Comparison of ENCODE assay signal across 1 cellular context in the genomic region with DNA sequence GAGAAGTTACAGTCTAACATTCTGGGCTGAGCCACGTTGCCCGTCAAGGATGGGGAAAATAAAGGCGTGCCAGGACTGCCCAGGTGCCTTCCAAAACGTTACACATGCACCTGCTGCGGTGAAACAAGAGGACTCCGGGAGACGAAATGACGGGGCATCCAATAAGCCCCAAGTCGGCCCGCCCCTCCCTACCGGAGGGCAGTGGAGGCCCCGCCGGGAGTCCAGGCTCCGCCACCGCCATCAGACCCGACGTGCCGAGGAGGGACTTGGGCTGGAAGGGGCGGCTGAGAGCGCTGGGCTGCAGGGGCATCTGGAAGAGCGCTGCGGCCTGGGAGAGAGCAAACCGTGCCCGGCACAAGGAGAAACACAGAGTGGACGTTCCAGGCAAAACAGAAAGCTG.
TF ChIP-seq lines count a peak whose summit lies in the region.

No MANE protein-coding gene starts in this region.

TF ChIP-seq in SK-N-SH treated with all-trans-retinoic acid at 6 μM for 48 hours, 23 proteins besides CTCF, POLR2A, EP300 and RAD21 (continued from another document):
- TF ChIP-seq, protein P1, sequence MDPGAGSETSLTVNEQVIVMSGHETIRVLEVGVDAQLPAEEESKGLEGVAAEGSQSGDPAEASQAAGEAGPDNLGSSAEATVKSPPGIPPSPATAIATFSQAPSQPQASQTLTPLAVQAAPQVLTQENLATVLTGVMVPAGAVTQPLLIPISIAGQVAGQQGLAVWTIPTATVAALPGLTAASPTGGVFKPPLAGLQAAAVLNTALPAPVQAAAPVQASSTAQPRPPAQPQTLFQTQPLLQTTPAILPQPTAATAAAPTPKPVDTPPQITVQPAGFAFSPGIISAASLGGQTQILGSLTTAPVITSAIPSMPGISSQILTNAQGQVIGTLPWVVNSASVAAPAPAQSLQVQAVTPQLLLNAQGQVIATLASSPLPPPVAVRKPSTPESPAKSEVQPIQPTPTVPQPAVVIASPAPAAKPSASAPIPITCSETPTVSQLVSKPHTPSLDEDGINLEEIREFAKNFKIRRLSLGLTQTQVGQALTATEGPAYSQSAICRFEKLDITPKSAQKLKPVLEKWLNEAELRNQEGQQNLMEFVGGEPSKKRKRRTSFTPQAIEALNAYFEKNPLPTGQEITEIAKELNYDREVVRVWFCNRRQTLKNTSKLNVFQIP (CRISPR knock-in tag; IDR thresholded peaks at IDR 0.05; ENCODE audit: borderline replicate concordance, low read depth), result no peak
- TF ChIP-seq ZNF70 (CRISPR knock-in tag; IDR thresholded peaks at IDR 0.05), result no peak
- TF ChIP-seq ESRRG (CRISPR knock-in tag; IDR thresholded peaks at IDR 0.05), result no peak
- TF ChIP-seq ARNTL (CRISPR knock-in tag; IDR thresholded peaks at IDR 0.05; ENCODE audit: borderline replicate concordance, low read depth), result no peak
- no peak for TF ChIP-seq ZFP30 (CRISPR knock-in tag; IDR thresholded peaks at IDR 0.05)
- no peak for TF ChIP-seq ISL1 (CRISPR knock-in tag; IDR thresholded peaks at IDR 0.05)
- TF ChIP-seq TCF4 (CRISPR knock-in tag; IDR thresholded peaks at IDR 0.05; ENCODE audit: borderline replicate concordance), result no peak
- no peak for TF ChIP-seq ZC3H10 (CRISPR knock-in tag; IDR thresholded peaks at IDR 0.05)
- no peak for TF ChIP-seq OSR1 (CRISPR knock-in tag; IDR thresholded peaks at IDR 0.05)
TF ChIP-seq in SK-N-SH treated with all-trans-retinoic acid at 6 μM for 48 hours: peak in this region for 0.
